18 cellular contexts compared by ENCODE assay signal in genomic region chr17:36057900-36058299, GRCh38. TPM values are rescaled to one million over a fixed set of nuclear protein-coding genes. Genes with fewer than 3 reads are reported as not detected.
A peak's percentile ranks its signal among the peaks of the same experiment; 100 is the strongest.
DNase-seq lines count a peak whose midpoint lies in the region; ATAC-seq and TF ChIP-seq lines count a peak whose summit lies in the region.
"Had no signal": no experiment of that assay in that cellular context is flagged by ENCODE, and none has a peak within 500 bp of the region (broad histone marks: within the 10 kb centered on the region; RNA-seq: fewer than 3 reads in every experiment).

No MANE protein-coding gene starts in this region.

- H3K27ac ChIP-seq in left lung (peak overlapping the region in 1 of 2 donors; percentile 26), neural progenitor cell (no peak overlapping the region), upper lobe of right lung (no peak overlapping the region)
- H3K27ac ChIP-seq: GM23248, HL-60 had no signal

- no peak overlapping the region for H3K9ac ChIP-seq in neural progenitor cell
- H3K9ac ChIP-seq: GM23248 had no signal

- H3K4me1 ChIP-seq in left lung: peaks cover 0 to 27% of the 10 kb centered on the region in 2 donors
- no peaks in the 10 kb centered on the region for H3K4me1 ChIP-seq in neural progenitor cell
- H3K4me1 ChIP-seq in upper lobe of right lung: no peaks in the 10 kb centered on the region
- H3K4me1 ChIP-seq: BE2C, Caco-2, HAP-1 had no signal

- H3K9me3 ChIP-seq in left lung (no peaks in the 10 kb centered on the region), neural progenitor cell (ENCODE audit: low read depth) (no peaks in the 10 kb centered on the region), upper lobe of right lung (no peaks in the 10 kb centered on the region)
- H3K9me3 ChIP-seq: BE2C, Caco-2, HAP-1 had no signal

- peak; percentile 2 for DNase-seq in SIG-M5 treated with dmso at 0.1 percent for 504 hours (lab: John Stamatoyannopoulos, UW; ENCODE audit: unreplicated experiment)
- DNase-seq in SIG-M5 (lab: John Stamatoyannopoulos, UW): no peak
- no peak for DNase-seq in left lung
- no peak for DNase-seq in neural progenitor cell (ENCODE audit: low spot score)
- DNase-seq in upper lobe of right lung: no peak
- DNase-seq in ACHN: no peak
- no peak for DNase-seq in activated T-helper 2 cell treated with anti-CD3 and anti-CD28 coated beads, Interferon-gamma antibody, Interleukin-2, Interleukin-4, amounts not matched to agents 10 μg/mL and 5 μg/mL and 100 μg/mL, durations not matched to agents 14 hours and 24 hours and 36 hours (ENCODE audit: low spot score)
- DNase-seq in activated naive CD4-positive, alpha-beta T cell treated with anti-CD3 and anti-CD28 coated beads, Interleukin-2, amount 50 U/mL, for 16 hours: no peak
- DNase-seq: 8988T; BE2C; C1 segment of cervical spinal cord; Caco-2; CD4-positive, alpha-beta T cell; GM23248 had no signal

- no peaks in the 10 kb centered on the region for H3K36me3 Mint-ChIP-seq in neural progenitor cell
- H3K36me3 Mint-ChIP-seq in activated T-helper 2 cell treated with anti-CD3 and anti-CD28 coated beads, Interferon-gamma antibody, Interleukin-2, Interleukin-4, amounts not matched to agents 10 μg/mL and 5 μg/mL and 100 μg/mL, durations not matched to agents 14 hours and 24 hours and 36 hours (ENCODE audit: low read depth): no peaks in the 10 kb centered on the region

- no peaks in the 10 kb centered on the region for H3K27me3 Mint-ChIP-seq in neural progenitor cell (ENCODE audit: insufficient read depth, low read depth)
- H3K27me3 Mint-ChIP-seq in activated T-helper 2 cell treated with anti-CD3 and anti-CD28 coated beads, Interferon-gamma antibody, Interleukin-2, Interleukin-4, amounts not matched to agents 10 μg/mL and 5 μg/mL and 100 μg/mL, durations not matched to agents 14 hours and 24 hours and 36 hours (ENCODE audit: low read depth): peaks cover 13% of the 10 kb centered on the region

- no peaks in the 10 kb centered on the region for H3K79me2 ChIP-seq in neural progenitor cell (ENCODE audit: low read depth)

- H3K36me3 ChIP-seq in left lung (no peaks in the 10 kb centered on the region), neural progenitor cell (no peaks in the 10 kb centered on the region), upper lobe of right lung (no peaks in the 10 kb centered on the region)
- H3K36me3 ChIP-seq: BE2C, HAP-1 had no signal

- no peak overlapping the region for H3K27ac Mint-ChIP-seq in neural progenitor cell
- no peak overlapping the region for H3K27ac Mint-ChIP-seq in activated T-helper 2 cell treated with anti-CD3 and anti-CD28 coated beads, Interferon-gamma antibody, Interleukin-2, Interleukin-4, amounts not matched to agents 10 μg/mL and 5 μg/mL and 100 μg/mL, durations not matched to agents 14 hours and 24 hours and 36 hours
- H3K27ac Mint-ChIP-seq: CD4-positive, alpha-beta T cell had no signal

- ATAC-seq in left lung: peak; percentile 34
- peak; percentile 70 for ATAC-seq in upper lobe of right lung

- no peaks in the 10 kb centered on the region for H4K20me1 ChIP-seq in neural progenitor cell (ENCODE audit: low read depth)

- H3K4me3 ChIP-seq in left lung: no peak overlapping the region
- no peak overlapping the region for H3K4me3 ChIP-seq in neural progenitor cell
- no peak overlapping the region for H3K4me3 ChIP-seq in upper lobe of right lung
- H3K4me3 ChIP-seq: GM23248, HAP-1 had no signal

- intact Hi-C loops in left lung (cut with DNase I): no loop called here
- intact Hi-C loops in upper lobe of right lung (cut with DNase I): no loop called here
- intact Hi-C loops in activated T-helper 2 cell treated with anti-CD3 and anti-CD28 coated beads, Interferon-gamma antibody, Interleukin-2, Interleukin-4, amounts not matched to agents 10 μg/mL and 5 μg/mL and 100 μg/mL, durations not matched to agents 14 hours and 24 hours and 36 hours (cut with micrococcal nuclease): no loop called here

- H2AFZ ChIP-seq in neural progenitor cell (replicated peaks): peak overlapping the region; percentile 38
- H2AFZ ChIP-seq: GM23248 had no signal

- no peak for TF ChIP-seq CTCF in left lung (IDR thresholded peaks at IDR 0.05)
- TF ChIP-seq CTCF in neural progenitor cell (IDR thresholded peaks at IDR 0.05): no peak
- no peak for TF ChIP-seq CTCF in upper lobe of right lung (IDR thresholded peaks at IDR 0.05)

- no peak overlapping the region for H3K4me3 Mint-ChIP-seq in neural progenitor cell
- H3K4me3 Mint-ChIP-seq in activated T-helper 2 cell treated with anti-CD3 and anti-CD28 coated beads, Interferon-gamma antibody, Interleukin-2, Interleukin-4, amounts not matched to agents 10 μg/mL and 5 μg/mL and 100 μg/mL, durations not matched to agents 14 hours and 24 hours and 36 hours (ENCODE audit: low read depth): no peak overlapping the region
- H3K4me3 Mint-ChIP-seq: CD4-positive, alpha-beta T cell had no signal

- in situ Hi-C loops in ACHN (cut with HindIII; ENCODE audit: low pct_ligation_motif_present, low pct_unique_long_range_greater_than_20kb, low sequenced_read_pairs): no loop called here

- no peaks in the 10 kb centered on the region for H3K9me3 Mint-ChIP-seq in neural progenitor cell
- no peaks in the 10 kb centered on the region for H3K9me3 Mint-ChIP-seq in activated T-helper 2 cell treated with anti-CD3 and anti-CD28 coated beads, Interferon-gamma antibody, Interleukin-2, Interleukin-4, amounts not matched to agents 10 μg/mL and 5 μg/mL and 100 μg/mL, durations not matched to agents 14 hours and 24 hours and 36 hours
- H3K9me3 Mint-ChIP-seq: CD4-positive, alpha-beta T cell had no signal

- H3K27me3 ChIP-seq in left lung: no peaks in the 10 kb centered on the region
- no peaks in the 10 kb centered on the region for H3K27me3 ChIP-seq in neural progenitor cell
- H3K27me3 ChIP-seq in upper lobe of right lung: no peaks in the 10 kb centered on the region

- no peak overlapping the region for H3K4me2 ChIP-seq in neural progenitor cell

- no peaks in the 10 kb centered on the region for H3K4me1 Mint-ChIP-seq in neural progenitor cell
- no peaks in the 10 kb centered on the region for H3K4me1 Mint-ChIP-seq in activated T-helper 2 cell treated with anti-CD3 and anti-CD28 coated beads, Interferon-gamma antibody, Interleukin-2, Interleukin-4, amounts not matched to agents 10 μg/mL and 5 μg/mL and 100 μg/mL, durations not matched to agents 14 hours and 24 hours and 36 hours (ENCODE audit: low read depth)

- H3F3A ChIP-seq in neural progenitor cell (ENCODE audit: low read depth): no peaks in the 10 kb centered on the region

RNA-seq across cellular contexts. Expression of gene CCL18, which starts 6.2 kb away (rescaled TPM):
- total RNA-seq in left lung: 100 to 1,000 TPM; 227 to 348 TPM
- not detected in 2 replicates for total RNA-seq in neural progenitor cell (ENCODE audit: low replicate concordance)
- 31.9 TPM for total RNA-seq in upper lobe of right lung
- total RNA-seq in activated T-helper 2 cell treated with anti-CD3 and anti-CD28 coated beads, Interferon-gamma antibody, Interleukin-2, Interleukin-4, amounts not matched to agents 10 μg/mL and 5 μg/mL and 100 μg/mL, durations not matched to agents 14 hours and 24 hours and 36 hours: not detected in 2 replicates
- total RNA-seq: Caco-2; CD4-positive, alpha-beta T cell; GM23248; H4; HT1080 had no signal

RNA-seq across cellular contexts. Expression of gene CCL3, which starts 32.0 kb away (rescaled TPM):
- total RNA-seq in left lung (10 to 100 TPM in 1 of 2 donors, 1 to 10 TPM in 1; 3.2 to 40.9 TPM), neural progenitor cell (ENCODE audit: low replicate concordance) (not detected in 2 replicates), upper lobe of right lung (9.9 TPM)
- 218 and 222 TPM in 2 replicates for total RNA-seq in activated T-helper 2 cell treated with anti-CD3 and anti-CD28 coated beads, Interferon-gamma antibody, Interleukin-2, Interleukin-4, amounts not matched to agents 10 μg/mL and 5 μg/mL and 100 μg/mL, durations not matched to agents 14 hours and 24 hours and 36 hours
- total RNA-seq: Caco-2, GM23248, H4, HT1080 had no signal

RNA-seq across cellular contexts. Expression of gene CCL23, which starts 40.1 kb away (rescaled TPM):
- total RNA-seq in left lung: 1 to 10 TPM; 6.6 to 9.3 TPM
- not detected in 2 replicates for total RNA-seq in neural progenitor cell (ENCODE audit: low replicate concordance)
- 26.5 TPM for total RNA-seq in upper lobe of right lung
- total RNA-seq in activated T-helper 2 cell treated with anti-CD3 and anti-CD28 coated beads, Interferon-gamma antibody, Interleukin-2, Interleukin-4, amounts not matched to agents 10 μg/mL and 5 μg/mL and 100 μg/mL, durations not matched to agents 14 hours and 24 hours and 36 hours: not detected in 2 replicates
- total RNA-seq: Caco-2; CD4-positive, alpha-beta T cell; GM23248; H4; HT1080 had no signal

RNA-seq across cellular contexts. Expression of gene CCL4, which starts 45.7 kb away (rescaled TPM):
- total RNA-seq in left lung (10 to 100 TPM in 1 of 2 donors, 1 to 10 TPM in 1; 6.4 to 62.0 TPM), neural progenitor cell (ENCODE audit: low replicate concordance) (not detected in 2 replicates), upper lobe of right lung (12.5 TPM)
- total RNA-seq in activated T-helper 2 cell treated with anti-CD3 and anti-CD28 coated beads, Interferon-gamma antibody, Interleukin-2, Interleukin-4, amounts not matched to agents 10 μg/mL and 5 μg/mL and 100 μg/mL, durations not matched to agents 14 hours and 24 hours and 36 hours: 136 and 150 TPM in 2 replicates
- total RNA-seq: Caco-2, GM23248, H4, HT1080 had no signal

RNA-seq across cellular contexts. Expression of gene CCL15, which starts 56.5 kb away (rescaled TPM):
- total RNA-seq in left lung: 1 to 10 TPM in 1 of 2 donors, under 1 TPM in 1; 0.23 to 1.3 TPM
- not detected in 2 replicates for total RNA-seq in neural progenitor cell (ENCODE audit: low replicate concordance)
- 1.3 TPM for total RNA-seq in upper lobe of right lung
- not detected in 2 replicates for total RNA-seq in activated T-helper 2 cell treated with anti-CD3 and anti-CD28 coated beads, Interferon-gamma antibody, Interleukin-2, Interleukin-4, amounts not matched to agents 10 μg/mL and 5 μg/mL and 100 μg/mL, durations not matched to agents 14 hours and 24 hours and 36 hours
- total RNA-seq: CD4-positive, alpha-beta T cell; GM23248; H4; HT1080 had no signal

Comparison
In these comparisons a context has a peak if more than half of its experiments do, and no peak if none do; other contexts are left out.
1. RNA of gene CCL18, which starts 6.2 kb away (total RNA-seq): 227 to 348 TPM in left lung and 31.9 TPM in upper lobe of right lung (single experiment); not detected in neural progenitor cell and not detected in activated T-helper 2 cell treated with anti-CD3 and anti-CD28 coated beads, Interferon-gamma antibody, Interleukin-2, Interleukin-4, amounts not matched to agents 10 μg/mL and 5 μg/mL and 100 μg/mL, durations not matched to agents 14 hours and 24 hours and 36 hours; every median in the first group is over 10 times any median in the second.